ENCODE assay signal across 34 cellular contexts in the genomic region with DNA sequence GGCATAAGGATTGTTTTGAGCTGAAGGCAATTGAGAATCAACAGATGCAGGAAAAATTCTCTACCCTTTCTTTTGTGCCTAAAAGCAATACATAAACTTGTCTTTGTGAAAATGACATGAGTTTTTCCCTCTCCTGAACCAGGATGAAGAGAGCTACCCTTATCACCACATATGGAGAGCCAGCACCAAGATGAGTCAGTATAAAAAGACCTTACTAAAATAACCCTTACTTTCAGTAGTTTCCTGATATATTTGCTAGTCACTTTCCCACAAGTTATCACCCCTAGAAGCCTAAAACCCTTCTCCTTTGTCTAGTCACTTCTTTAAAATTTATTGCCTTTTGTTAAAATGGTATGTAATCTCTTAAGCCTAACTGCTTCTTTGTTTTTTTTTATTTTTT.
"Had no signal": no experiment of that assay in that cellular context is flagged by ENCODE, and none has a peak within 500 bp of the region (broad histone marks: within the 10 kb centered on the region; RNA-seq: fewer than 3 reads in every experiment).

No MANE protein-coding gene starts in this region.

- H3K4me3 ChIP-seq: adrenal gland, body of pancreas, breast epithelium had no signal

- FAIRE-seq: astrocyte, TTC549 had no signal

- H3K9me3 ChIP-seq: body of pancreas, breast epithelium had no signal

- DNase-seq: activated B cell treated with CpG ODN at 0.5 μM for 24 hours; activated CD4-positive, alpha-beta memory T cell treated with anti-CD3 and anti-CD28 coated beads for 36 hours; activated CD4-positive, alpha-beta T cell treated with anti-CD3 and anti-CD28 coated beads for 4 hours; activated CD4-positive, alpha-beta T cell treated with anti-CD3 and anti-CD28 coated beads, Interleukin-2, amount 10 ng/mL, durations not matched to agents 24 days and 14 days; activated CD4-positive, alpha-beta T cell treated with anti-CD3 and anti-CD28 coated beads, Interleukin-2, amount 50 U/mL, for 1 hour; activated CD4-positive, alpha-beta T cell treated with anti-CD3 and anti-CD28 coated beads, Interleukin-2, amount 50 U/mL, for 4 hours; activated CD4-positive, CD25-positive, alpha-beta regulatory T cell treated with anti-CD3 and anti-CD28 coated beads, Interleukin-2, amount 50 U/mL, for 72 hours; activated CD8-positive, alpha-beta memory T cell treated with anti-CD3 and anti-CD28 coated beads, Interleukin-2, amount 50 U/mL, for 4 hours; activated CD8-positive, alpha-beta T cell treated with anti-CD3 and anti-CD28 coated beads for 36 hours; activated effector memory CD4-positive, alpha-beta T cell treated with anti-CD3 and anti-CD28 coated beads, Interleukin-2, amount 50 U/mL, for 16 hours; activated gamma-delta T cell treated with Interleukin-2 at 50 U/mL for 16 hours; activated naive CD4-positive, alpha-beta T cell; activated naive CD4-positive, alpha-beta T cell treated with anti-CD3 and anti-CD28 coated beads for 36 hours; activated naive CD4-positive, alpha-beta T cell treated with anti-CD3 and anti-CD28 coated beads, Interleukin-2, amount 50 U/mL, for 16 hours; activated naive CD8-positive, alpha-beta T cell treated with anti-CD3 and anti-CD28 coated beads for 36 hours; activated T-cell treated with anti-CD3 and anti-CD28 coated beads for 4 hours; activated T-cell treated with anti-CD3 and anti-CD28 coated beads, Interleukin-2, amount 50 U/mL, for 1 hour; activated T-cell treated with anti-CD3 and anti-CD28 coated beads, Interleukin-2, amount 50 U/mL, for 4 hours; activated T-cell treated with anti-CD3 and anti-CD28 coated beads, Interleukin-2, amount 50 U/mL, for 72 hours; adrenal gland; amniotic stem cell; aorta; body of pancreas; brain microvascular endothelial cell; central memory CD4-positive, alpha-beta T cell; T-helper 1 cell; T-helper 2 cell; T-helper 9 cell had no signal

- ATAC-seq: activated CD8-positive, alpha-beta T cell treated with anti-CD3 and anti-CD28 coated beads for 36 hours; activated naive CD4-positive, alpha-beta T cell treated with anti-CD3 and anti-CD28 coated beads, Interleukin-2, amount 50 U/mL, for 72 hours; activated T-cell treated with anti-CD3 and anti-CD28 coated beads, Interleukin-2, amount 50 U/mL, for 4 hours; activated T-cell treated with anti-CD3 and anti-CD28 coated beads, Interleukin-2, amount 50 U/mL, for 72 hours; activated T-helper 17 cell treated with anti-CD3 and anti-CD28 coated beads, Interleukin-2, amount 50 U/mL, for 72 hours; body of pancreas had no signal

- H3K36me3 ChIP-seq: adrenal gland, brain microvascular endothelial cell, breast epithelium had no signal

- H3K27ac ChIP-seq: adrenal gland, body of pancreas, brain microvascular endothelial cell, breast epithelium, VCaP had no signal

- H3K4me1 ChIP-seq: adrenal gland, body of pancreas, breast epithelium had no signal

- H3K27me3 ChIP-seq: adrenal gland, body of pancreas, brain microvascular endothelial cell, breast epithelium had no signal
